8 cellular contexts compared by ENCODE assay signal in the genomic region with DNA sequence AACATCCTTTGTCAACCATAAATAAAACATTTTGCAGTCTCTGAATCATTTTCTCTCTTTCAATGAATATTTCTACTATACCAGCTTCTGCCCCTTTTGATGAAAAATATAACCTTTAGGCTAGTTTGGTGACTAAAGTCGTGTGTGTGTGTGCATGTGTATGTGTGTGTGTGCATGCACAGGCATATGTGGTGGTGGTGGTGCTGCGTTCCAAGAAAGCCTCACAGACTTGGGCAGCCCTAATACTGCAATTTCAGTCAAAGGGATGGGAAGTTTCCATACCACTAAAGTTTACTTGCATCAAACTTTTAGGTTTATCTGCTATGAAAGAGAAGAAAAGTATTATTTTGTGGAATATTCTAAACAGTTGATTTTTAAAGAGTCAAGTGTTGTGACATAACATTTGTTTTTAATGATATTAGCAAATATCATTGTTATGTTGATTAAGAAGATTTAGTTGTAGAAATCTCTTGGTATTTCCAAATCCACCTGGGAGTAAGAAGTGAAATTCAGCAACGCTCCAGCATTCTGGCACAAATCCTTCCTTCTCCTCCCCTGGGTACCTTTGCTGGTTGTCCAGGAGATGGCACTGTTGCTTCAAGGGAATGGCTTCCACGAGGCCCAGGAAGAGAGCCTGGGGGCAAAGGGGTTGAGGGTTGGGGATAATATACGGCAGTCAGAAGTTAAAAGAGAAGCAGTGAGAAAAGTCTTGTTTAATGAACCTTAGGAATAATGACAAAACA. TPM values are rescaled to one million over a fixed set of nuclear protein-coding genes. Genes with fewer than 3 reads are reported as not detected.
A peak's percentile ranks its signal among the peaks of the same experiment; 100 is the strongest.
DNase-seq lines count a peak whose midpoint lies in the region; ATAC-seq and TF ChIP-seq lines count a peak whose summit lies in the region.

No MANE protein-coding gene starts in this region.

- H3K4me1 Mint-ChIP-seq in GM23338: no peaks in the 10 kb centered on the region
- H3K4me1 Mint-ChIP-seq in nephron: peaks cover 18% of the 10 kb centered on the region
- peaks cover 2% of the 10 kb centered on the region for H3K4me1 Mint-ChIP-seq in T-helper 17 cell

- H3F3A ChIP-seq in GM23338 (replicated peaks; ENCODE audit: low read depth): no peaks in the 10 kb centered on the region

- no peak overlapping the region for H3K4me3 ChIP-seq in GM23338

- ATAC-seq in GM23338: peak; percentile 99
- ATAC-seq in SK-N-SH treated with all-trans-retinoic acid at 6 μM for 48 hours: peak; percentile 96
- ATAC-seq in T-helper 17 cell: no peak

- H4K20me1 ChIP-seq in GM23338 (replicated peaks; ENCODE audit: insufficient read depth): no peaks in the 10 kb centered on the region

- H3K4me3 Mint-ChIP-seq in GM23338 (no peak overlapping the region), nephron (no peak overlapping the region), T-helper 17 cell (no peak overlapping the region)

- H3K79me2 ChIP-seq in GM23338 (replicated peaks; ENCODE audit: insufficient read depth): no peaks in the 10 kb centered on the region

- TF ChIP-seq CTCF in GM23338 (conservative IDR thresholded peaks at IDR 0.05; ENCODE audit: low read depth in 2 of 2): peak; percentile 96 to 97
- TF ChIP-seq CTCF in nephron (IDR thresholded peaks at IDR 0.05; ENCODE audit: unreplicated experiment in 3 of 3): peak; percentile 88 to 91 (median 91)

- no peaks in the 10 kb centered on the region for H3K4me1 ChIP-seq in GM23338 (ENCODE audit: insufficient read depth)

- no peaks in the 10 kb centered on the region for H3K9me3 ChIP-seq in T-helper 17 cell (ENCODE audit: control insufficient read depth, low read length, poor library complexity, severe bottlenecking)

- no peaks in the 10 kb centered on the region for H3K9me2 ChIP-seq in GM23338 (ENCODE audit: insufficient read depth)

- H3K27ac Mint-ChIP-seq in GM23338 (no peak overlapping the region; the same call in 1 of the 2 replicates), nephron (peak overlapping the region in 2 of 3 experiments; percentile 3 to 61), T-helper 17 cell (no peak overlapping the region)

- no peak overlapping the region for H3K27ac ChIP-seq in GM23338 (ENCODE audit: low read depth)

- H3K27me3 Mint-ChIP-seq in GM23338 (ENCODE audit: insufficient read depth, low read depth, poor library complexity) (peaks cover 2% of the 10 kb centered on the region), nephron (ENCODE audit: low read depth) (peaks cover 3% of the 10 kb centered on the region), T-helper 17 cell (peaks cover 34% of the 10 kb centered on the region)

- H3K36me3 Mint-ChIP-seq in GM23338 (ENCODE audit: low read depth) (no peaks in the 10 kb centered on the region), nephron (ENCODE audit: low read depth) (no peaks in the 10 kb centered on the region), T-helper 17 cell (ENCODE audit: low read depth) (no peaks in the 10 kb centered on the region)

- peak; percentile 53 for DNase-seq in EL
- peak; percentile 89 for DNase-seq in GM23338 (ENCODE audit: low spot score)
- peak; percentile 64 for DNase-seq in NAMALWA (ENCODE audit: low spot score)
- DNase-seq in fibroblast of peridontal ligament (ENCODE audit: extremely low read depth): peak; percentile 62
- no peak for DNase-seq in stimulated activated CD4-positive, alpha-beta T cell treated with anti-CD3 and anti-CD28 coated beads, Interleukin-2, amount 100 ng/mL, for 24 hours
- DNase-seq in T-helper 17 cell: no peak

- H2AFZ ChIP-seq in GM23338: no peak overlapping the region; the same call in 1 of the 2 replicates

- H3K4me2 ChIP-seq in GM23338: no peak overlapping the region

- no peaks in the 10 kb centered on the region for H3K36me3 ChIP-seq in GM23338 (ENCODE audit: insufficient read depth)

- no peaks in the 10 kb centered on the region for H3K9me3 Mint-ChIP-seq in GM23338
- no peaks in the 10 kb centered on the region for H3K9me3 Mint-ChIP-seq in nephron

- H3K27me3 ChIP-seq in GM23338 (ENCODE audit: insufficient read depth): no peaks in the 10 kb centered on the region

TF ChIP-seq in GM23338, 12 proteins besides CTCF, POLR2A, EP300 and RAD21 (continues in another document):
- no peak for TF ChIP-seq CREB1 (CRISPR knock-in tag; IDR thresholded peaks at IDR 0.05; ENCODE audit: low read depth)
- TF ChIP-seq STAT1 (IDR thresholded peaks at IDR 0.05; ENCODE audit: unreplicated experiment): no peak

TF ChIP-seq in SK-N-SH treated with all-trans-retinoic acid at 6 μM for 48 hours, 23 proteins besides CTCF, POLR2A, EP300 and RAD21:
- TF ChIP-seq ZC3H10 (CRISPR knock-in tag; IDR thresholded peaks at IDR 0.05) (no peak), CSDC2 (CRISPR knock-in tag; IDR thresholded peaks at IDR 0.05) (no peak), PPARA (CRISPR knock-in tag; IDR thresholded peaks at IDR 0.05; ENCODE audit: borderline replicate concordance) (no peak), ZNF8 (CRISPR knock-in tag; IDR thresholded peaks at IDR 0.05) (no peak), ARNTL (CRISPR knock-in tag; IDR thresholded peaks at IDR 0.05; ENCODE audit: borderline replicate concordance, low read depth) (no peak), CREB5 (CRISPR knock-in tag; IDR thresholded peaks at IDR 0.05; ENCODE audit: low read depth) (no peak), ZNF565 (CRISPR knock-in tag; conservative IDR thresholded peaks at IDR 0.05; ENCODE audit: low read depth) (no peak), OSR1 (CRISPR knock-in tag; IDR thresholded peaks at IDR 0.05) (no peak), ZFP3 (CRISPR knock-in tag; IDR thresholded peaks at IDR 0.05) (no peak), CSRNP3 (CRISPR knock-in tag; IDR thresholded peaks at IDR 0.05) (no peak), BACH2 (CRISPR knock-in tag; IDR thresholded peaks at IDR 0.05; ENCODE audit: borderline replicate concordance) (no peak), ZNF70 (CRISPR knock-in tag; IDR thresholded peaks at IDR 0.05) (no peak)
- TF ChIP-seq, protein P1, sequence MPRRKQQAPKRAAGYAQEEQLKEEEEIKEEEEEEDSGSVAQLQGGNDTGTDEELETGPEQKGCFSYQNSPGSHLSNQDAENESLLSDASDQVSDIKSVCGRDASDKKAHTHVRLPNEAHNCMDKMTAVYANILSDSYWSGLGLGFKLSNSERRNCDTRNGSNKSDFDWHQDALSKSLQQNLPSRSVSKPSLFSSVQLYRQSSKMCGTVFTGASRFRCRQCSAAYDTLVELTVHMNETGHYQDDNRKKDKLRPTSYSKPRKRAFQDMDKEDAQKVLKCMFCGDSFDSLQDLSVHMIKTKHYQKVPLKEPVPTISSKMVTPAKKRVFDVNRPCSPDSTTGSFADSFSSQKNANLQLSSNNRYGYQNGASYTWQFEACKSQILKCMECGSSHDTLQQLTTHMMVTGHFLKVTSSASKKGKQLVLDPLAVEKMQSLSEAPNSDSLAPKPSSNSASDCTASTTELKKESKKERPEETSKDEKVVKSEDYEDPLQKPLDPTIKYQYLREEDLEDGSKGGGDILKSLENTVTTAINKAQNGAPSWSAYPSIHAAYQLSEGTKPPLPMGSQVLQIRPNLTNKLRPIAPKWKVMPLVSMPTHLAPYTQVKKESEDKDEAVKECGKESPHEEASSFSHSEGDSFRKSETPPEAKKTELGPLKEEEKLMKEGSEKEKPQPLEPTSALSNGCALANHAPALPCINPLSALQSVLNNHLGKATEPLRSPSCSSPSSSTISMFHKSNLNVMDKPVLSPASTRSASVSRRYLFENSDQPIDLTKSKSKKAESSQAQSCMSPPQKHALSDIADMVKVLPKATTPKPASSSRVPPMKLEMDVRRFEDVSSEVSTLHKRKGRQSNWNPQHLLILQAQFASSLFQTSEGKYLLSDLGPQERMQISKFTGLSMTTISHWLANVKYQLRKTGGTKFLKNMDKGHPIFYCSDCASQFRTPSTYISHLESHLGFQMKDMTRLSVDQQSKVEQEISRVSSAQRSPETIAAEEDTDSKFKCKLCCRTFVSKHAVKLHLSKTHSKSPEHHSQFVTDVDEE (CRISPR knock-in tag; IDR thresholded peaks at IDR 0.05): no peak
- TF ChIP-seq, protein P2, sequence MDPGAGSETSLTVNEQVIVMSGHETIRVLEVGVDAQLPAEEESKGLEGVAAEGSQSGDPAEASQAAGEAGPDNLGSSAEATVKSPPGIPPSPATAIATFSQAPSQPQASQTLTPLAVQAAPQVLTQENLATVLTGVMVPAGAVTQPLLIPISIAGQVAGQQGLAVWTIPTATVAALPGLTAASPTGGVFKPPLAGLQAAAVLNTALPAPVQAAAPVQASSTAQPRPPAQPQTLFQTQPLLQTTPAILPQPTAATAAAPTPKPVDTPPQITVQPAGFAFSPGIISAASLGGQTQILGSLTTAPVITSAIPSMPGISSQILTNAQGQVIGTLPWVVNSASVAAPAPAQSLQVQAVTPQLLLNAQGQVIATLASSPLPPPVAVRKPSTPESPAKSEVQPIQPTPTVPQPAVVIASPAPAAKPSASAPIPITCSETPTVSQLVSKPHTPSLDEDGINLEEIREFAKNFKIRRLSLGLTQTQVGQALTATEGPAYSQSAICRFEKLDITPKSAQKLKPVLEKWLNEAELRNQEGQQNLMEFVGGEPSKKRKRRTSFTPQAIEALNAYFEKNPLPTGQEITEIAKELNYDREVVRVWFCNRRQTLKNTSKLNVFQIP (CRISPR knock-in tag; IDR thresholded peaks at IDR 0.05; ENCODE audit: borderline replicate concordance, low read depth): no peak

RNA-seq across cellular contexts. Expression of gene ASB4, which starts 41.5 kb away (rescaled TPM):
- not detected in 2 replicates for total RNA-seq in GM23338 (2014; rRNA removed; shearing (Covaris generic))
- polyA plus RNA-seq in GM23338 (2016; fragmentation: Nextera tagmentation; extraction: Ambion mirVana): not detected in 2 replicates
- not detected for total RNA-seq in T-helper 17 cell

Comparison
In these comparisons a context has a peak if more than half of its experiments do, and no peak if none do; other contexts are left out.
1. DNase-seq: peak in EL (single experiment), GM23338 (single experiment), NAMALWA (single experiment) and fibroblast of peridontal ligament (single experiment); none in stimulated activated CD4-positive, alpha-beta T cell treated with anti-CD3 and anti-CD28 coated beads, Interleukin-2, amount 100 ng/mL, for 24 hours (0 of 2) and T-helper 17 cell (0 of 3).
2. H3K27ac Mint-ChIP-seq: peak in nephron (2 of 3); none in GM23338 (single experiment) and T-helper 17 cell (single experiment).